ENCODE assay signal across 8 cellular contexts in genomic region chr2:142131016-142131714, GRCh38. TPM values are rescaled to one million over a fixed set of nuclear protein-coding genes. Genes with fewer than 3 reads are reported as not detected.
DNase-seq lines count a peak whose midpoint lies in the region; ATAC-seq and TF ChIP-seq lines count a peak whose summit lies in the region.

LRP1B (minus strand) TSS chr2:142131016; CDS start chr2:142130729, 287 bp downstream.

- H3K27ac Mint-ChIP-seq in activated CD4-positive, alpha-beta T cell treated with anti-CD3 and anti-CD28 coated beads for 36 hours: no peak within 1 kb of the TSS
- H3K27ac Mint-ChIP-seq in neural crest cell (ENCODE audit: unreplicated experiment) (peak within 1 kb of the TSS; percentile 75), T-cell (peak within 1 kb of the TSS in 1 of 2 donors; percentile 36)

- H3K9me3 Mint-ChIP-seq in activated CD4-positive, alpha-beta T cell treated with anti-CD3 and anti-CD28 coated beads for 36 hours (ENCODE audit: low read depth): no peaks in the 10 kb centered on the region
- H3K9me3 Mint-ChIP-seq in neural crest cell (no peaks in the 10 kb centered on the region), T-cell (peaks cover 2 to 10% (median 3%) of the 10 kb centered on the region in 3 donors)

- POLR2A ChIA-PET in activated CD4-positive, alpha-beta T cell treated with anti-CD3 and anti-CD28 coated beads for 36 hours (lab: Charles Lee): interaction anchor here (0.6 kb wide), 1 partner anchor 509 kb away, joined by 5 read pairs; no protein-coding TSS in a partner anchor
- POLR2A ChIA-PET in T-cell (lab: Charles Lee): no interaction called here

- DNase-seq in activated CD4-positive, alpha-beta T cell treated with anti-CD3 and anti-CD28 coated beads for 36 hours: no peak
- DNase-seq in activated CD4-positive, alpha-beta T cell treated with anti-CD3 and anti-CD28 coated beads, Interleukin-2, amount 50 U/mL, for 1 hour: no peak
- DNase-seq in SKM-1 (lab: John Stamatoyannopoulos, UW; ENCODE audit: unreplicated experiment) (peak; percentile 9), fibroblast of villous mesenchyme (ENCODE audit: low read depth) (peak; percentile 37), neural crest cell (ENCODE audit: low read depth, low spot score) (peak; percentile 7), KG1 (lab: John Stamatoyannopoulos, UW) (no peak), T-cell (no peak)

- H3K4me3 ChIP-seq in fibroblast of villous mesenchyme (ENCODE audit: low read depth, low read length): peak within 1 kb of the TSS; percentile 57

- peaks cover 7% of the 10 kb centered on the region for H3K4me1 Mint-ChIP-seq in activated CD4-positive, alpha-beta T cell treated with anti-CD3 and anti-CD28 coated beads for 36 hours
- H3K4me1 Mint-ChIP-seq in neural crest cell: peaks cover 24% of the 10 kb centered on the region
- H3K4me1 Mint-ChIP-seq in T-cell: peaks cover 0 to 10% (median 6%) of the 10 kb centered on the region in 3 donors

- no peaks in the 10 kb centered on the region for H3K36me3 Mint-ChIP-seq in activated CD4-positive, alpha-beta T cell treated with anti-CD3 and anti-CD28 coated beads for 36 hours (ENCODE audit: low read depth)
- H3K36me3 Mint-ChIP-seq in neural crest cell (ENCODE audit: low read depth): no peaks in the 10 kb centered on the region
- H3K36me3 Mint-ChIP-seq in T-cell: no peaks in the 10 kb centered on the region

- intact Hi-C loops in activated CD4-positive, alpha-beta T cell treated with anti-CD3 and anti-CD28 coated beads for 36 hours (cut with DNase I, micrococcal nuclease): no loop called here

- CTCF ChIA-PET in activated CD4-positive, alpha-beta T cell treated with anti-CD3 and anti-CD28 coated beads for 36 hours (lab: Charles Lee): interaction anchor here (0.9 kb wide), 2 partner anchors 8 to 94 kb away, joined by 3 to 5 read pairs; no protein-coding TSS in a partner anchor
- CTCF ChIA-PET in T-cell (lab: Charles Lee): no interaction called here

- peak within 1 kb of the TSS; percentile 2 for H3K4me3 Mint-ChIP-seq in activated CD4-positive, alpha-beta T cell treated with anti-CD3 and anti-CD28 coated beads for 36 hours
- H3K4me3 Mint-ChIP-seq in neural crest cell (peak within 1 kb of the TSS; percentile 89), T-cell (no peak within 1 kb of the TSS)

- TF ChIP-seq CTCF in fibroblast of villous mesenchyme (IDR thresholded peaks at IDR 0.05; ENCODE audit: insufficient read depth, low read depth, low read length): no peak
- TF ChIP-seq CTCF in neural crest cell (conservative IDR thresholded peaks at IDR 0.05): no peak

- ATAC-seq in activated CD4-positive, alpha-beta T cell treated with anti-CD3 and anti-CD28 coated beads for 36 hours: no peak
- ATAC-seq in HG02798 (IDR thresholded peaks at IDR 0.05; ENCODE audit: poor library complexity, unreplicated experiment): peak; percentile 68
- no peak for ATAC-seq in T-cell (replicated peaks in 1 of 4)

- H3K27me3 Mint-ChIP-seq in activated CD4-positive, alpha-beta T cell treated with anti-CD3 and anti-CD28 coated beads for 36 hours: peaks cover 29% of the 10 kb centered on the region
- H3K27me3 Mint-ChIP-seq in neural crest cell (ENCODE audit: low read depth) (peaks cover 72% of the 10 kb centered on the region), T-cell (peaks cover 25% of the 10 kb centered on the region in 2 donors)

RNA-seq across cellular contexts. Expression of gene LRP1B, which starts in this region (rescaled TPM):
- total RNA-seq in activated CD4-positive, alpha-beta T cell treated with anti-CD3 and anti-CD28 coated beads for 36 hours: not detected
- total RNA-seq in fibroblast of villous mesenchyme: 1.6 and 2.2 TPM in 2 replicates
- 0.54 and 1.5 TPM in 2 replicates for total RNA-seq in neural crest cell
- not detected for total RNA-seq in T-cell

Comparison
In these comparisons a context has a peak if more than half of its experiments do, and no peak if none do; other contexts are left out.
1. DNase-seq: peak in SKM-1 (single experiment), fibroblast of villous mesenchyme (single experiment) and neural crest cell (single experiment); none in activated CD4-positive, alpha-beta T cell treated with anti-CD3 and anti-CD28 coated beads for 36 hours (single experiment), activated CD4-positive, alpha-beta T cell treated with anti-CD3 and anti-CD28 coated beads, Interleukin-2, amount 50 U/mL, for 1 hour (single experiment), KG1 (single experiment) and T-cell (0 of 34).
2. H3K4me3 Mint-ChIP-seq: peak in activated CD4-positive, alpha-beta T cell treated with anti-CD3 and anti-CD28 coated beads for 36 hours (single experiment) and neural crest cell (single experiment); none in T-cell (0 of 3).